Comparison of ENCODE assay signal across 7 cellular contexts in genomic region chr15:77409259-77410156, GRCh38. TPM values are rescaled to one million over a fixed set of nuclear protein-coding genes. Genes with fewer than 3 reads are reported as not detected.
DNase-seq lines count a peak whose midpoint lies in the region; ATAC-seq, FAIRE-seq and TF ChIP-seq lines count a peak whose summit lies in the region.

No MANE protein-coding gene starts in this region.

- 74 to 76% methylated on average over 4 of the region's 4 CpGs for WGBS in pancreas, 2 donors

- no peak for FAIRE-seq in pancreas (lab: Jason Lieb, UNC)

- peaks cover 5 to 13% (median 8%) of the 10 kb centered on the region in 3 donors for H3K4me1 ChIP-seq in pancreas

- no peak for DNase-seq in pancreas
- no peak for DNase-seq in NCI-H345 (lab: John Stamatoyannopoulos, UW)
- no peak for DNase-seq in NCI-H1436 treated with DMSO at 0.1 percent for 48 hours (lab: John Stamatoyannopoulos, UW)
- DNase-seq in cardiac septum (ENCODE audit: low spot score): no peak

- no peaks in the 10 kb centered on the region for H3K27me3 Mint-ChIP-seq in T-helper 1 cell treated with Interleukin-12 subunit alpha and Interleukin-12 subunit beta and Interleukin-4 antibody, amounts not matched to agents 30 μg/mL and 1 μg/mL, for 36 hours (ENCODE audit: low read depth)

- H3K36me3 Mint-ChIP-seq in T-helper 1 cell treated with Interleukin-12 subunit alpha and Interleukin-12 subunit beta and Interleukin-4 antibody, amounts not matched to agents 30 μg/mL and 1 μg/mL, for 36 hours (ENCODE audit: low read depth): peaks cover 7% of the 10 kb centered on the region

- no peaks in the 10 kb centered on the region for H3K27me3 ChIP-seq in pancreas

- TF ChIP-seq CTCF in pancreas (IDR thresholded peaks at IDR 0.05): no peak

- ATAC-seq in GM18909 (IDR thresholded peaks at IDR 0.05; ENCODE audit: poor library complexity, unreplicated experiment) (peak; percentile 60), HG02642 (IDR thresholded peaks at IDR 0.05; ENCODE audit: poor library complexity, unreplicated experiment) (peak; percentile 66), pancreas (peak; percentile 29 to 66 (median 57))

- H3K36me3 ChIP-seq in pancreas: no peaks in the 10 kb centered on the region

- H3K4me3 ChIP-seq in pancreas: no peak overlapping the region

- no peak overlapping the region for H3K27ac ChIP-seq in pancreas

- H3K4me3 Mint-ChIP-seq in T-helper 1 cell treated with Interleukin-12 subunit alpha and Interleukin-12 subunit beta and Interleukin-4 antibody, amounts not matched to agents 30 μg/mL and 1 μg/mL, for 36 hours: peak overlapping the region; percentile 73

- intact Hi-C loops in pancreas (cut with DNase I) (no loop called here), cardiac septum (cut with DNase I) (no loop called here)

- no peaks in the 10 kb centered on the region for H3K9me3 ChIP-seq in pancreas

- H3K27ac Mint-ChIP-seq in T-helper 1 cell treated with Interleukin-12 subunit alpha and Interleukin-12 subunit beta and Interleukin-4 antibody, amounts not matched to agents 30 μg/mL and 1 μg/mL, for 36 hours: peak overlapping the region; percentile 81

- peaks cover 41% of the 10 kb centered on the region for H3K4me1 Mint-ChIP-seq in T-helper 1 cell treated with Interleukin-12 subunit alpha and Interleukin-12 subunit beta and Interleukin-4 antibody, amounts not matched to agents 30 μg/mL and 1 μg/mL, for 36 hours (ENCODE audit: low read depth)

- no peaks in the 10 kb centered on the region for H3K9me3 Mint-ChIP-seq in T-helper 1 cell treated with Interleukin-12 subunit alpha and Interleukin-12 subunit beta and Interleukin-4 antibody, amounts not matched to agents 30 μg/mL and 1 μg/mL, for 36 hours

RNA-seq across cellular contexts. Expression of gene PEAK1, which starts 10.4 kb away (rescaled TPM):
- 10 to 100 TPM in 5 of 6 donors, 1 to 10 TPM in 1; 9.1 to 27.6 (median 12.5) TPM for total RNA-seq in pancreas
- polyA plus RNA-seq in pancreas: 1 to 10 TPM; 1.8 to 4.6 TPM
- 132 TPM for total RNA-seq in cardiac septum

RNA-seq across cellular contexts. Expression of gene HMG20A, which starts 11.2 kb away (rescaled TPM):
- total RNA-seq in pancreas (10 to 100 TPM; 11.0 to 20.5 (median 13.8) TPM), cardiac septum (36.0 TPM)
- 10 to 100 TPM in 1 of 2 donors, 1 to 10 TPM in 1; 7.8 to 12.0 TPM for polyA plus RNA-seq in pancreas
